In genomic region chr20:23628402-23629016, GRCh38 we compare ENCODE assay signal across 24 cellular contexts. TPM values are rescaled to one million over a fixed set of nuclear protein-coding genes. Genes with fewer than 3 reads are reported as not detected.
DNase-seq lines count a peak whose midpoint lies in the region; ATAC-seq, FAIRE-seq and TF ChIP-seq lines count a peak whose summit lies in the region.
"Had no signal": no experiment of that assay in that cellular context is flagged by ENCODE, and none has a peak within 500 bp of the region (broad histone marks: within the 10 kb centered on the region; RNA-seq: fewer than 3 reads in every experiment).

No MANE protein-coding gene starts in this region.

- H3K27me3 ChIP-seq in PC-9 (ENCODE audit: insufficient read depth, low read depth) (no peaks in the 10 kb centered on the region), esophagus (ENCODE audit: control insufficient read depth in 1 of 2, insufficient read depth in 2 of 2, low read length in 2 of 2) (no peaks in the 10 kb centered on the region), psoas muscle (ENCODE audit: insufficient read depth in 3 of 3, low read length in 2 of 3) (no peaks in the 10 kb centered on the region)

- TF ChIP-seq CTCF in A549 (IDR thresholded peaks at IDR 0.05) (no peak), PC-9 (conservative IDR thresholded peaks at IDR 0.05) (no peak), psoas muscle (IDR thresholded peaks at IDR 0.05) (no peak), GM13977 (IDR thresholded peaks at IDR 0.05; ENCODE audit: extremely low read depth, insufficient read depth, missing control alignments) (no peak)

- BruUV-seq in PC-9 (replicated peaks; lab: Mats Ljungman, UMichigan), result TSS peak; percentile 4

- TF ChIP-seq EP300 in A549 (IDR thresholded peaks at IDR 0.05), result no peak

- TF ChIP-seq POLR2A in A549 (IDR thresholded peaks at IDR 0.05; ENCODE audit: low read length), result no peak

- H3K9me2 ChIP-seq in PC-9 (ENCODE audit: insufficient read depth), result no peaks in the 10 kb centered on the region

- POLR2A ChIA-PET in A549 (lab: Yijun Ruan, JAX), result interaction anchor here (1.2 to 1.5 kb wide), 2 partner anchors 9 kb away, joined by 4 to 12 read pairs; partner anchors contain the start of gene CST3
- POLR2A ChIA-PET in PC-9 (lab: Charles Lee; ENCODE audit: unreplicated experiment), result interaction anchor here (1.3 kb wide), 1 partner anchor 9 kb away, joined by 3 read pairs; no protein-coding TSS in a partner anchor

- no peak overlapping the region for H2AFZ ChIP-seq in PC-9

- FAIRE-seq in A549 (lab: Jason Lieb, UNC), result no peak
- FAIRE-seq: kidney, urothelium cell line had no signal

- H3K36me3 ChIP-seq in PC-9 (ENCODE audit: low read depth) (no peaks in the 10 kb centered on the region), esophagus (ENCODE audit: control insufficient read depth in 2 of 2, insufficient read depth in 2 of 2, low read length in 1 of 2) (peaks cover 0 to 12% of the 10 kb centered on the region in 2 donors), psoas muscle (ENCODE audit: insufficient read depth in 1 of 2, low read depth in 1 of 2) (peaks cover 0 to 19% of the 10 kb centered on the region in 2 donors)

- DNase-seq in A549 (ENCODE audit: low read depth in 1 of 2, low spot score in 1 of 2) (no peak), PC-9 (no peak), psoas muscle (no peak), DMS153 treated with DMSO at 0.1 percent for 48 hours (lab: John Stamatoyannopoulos, UW; ENCODE audit: unreplicated experiment) (no peak), NCI-H774 (lab: John Stamatoyannopoulos, UW) (no peak), GM13977 (ENCODE audit: low spot score) (no peak), hippocampal formation (lab: John Stamatoyannopoulos, UW) (no peak)
- DNase-seq: activated CD4-positive, alpha-beta T cell treated with anti-CD3 and anti-CD28 coated beads, Interleukin-2, amount 10 ng/mL, durations not matched to agents 7 days and 5 days; CD4-positive, alpha-beta memory T cell; cortex of kidney; H9; kidney; NCI-H1092 treated with DMSO at 0.1 percent for 48 hours; NCI-H2029 treated with DMSO at 0.1 percent for 48 hours had no signal

- no peaks in the 10 kb centered on the region for H3K79me2 ChIP-seq in PC-9 (ENCODE audit: low read depth)

- H3K4me3 ChIP-seq in A549 (no peak overlapping the region), PC-9 (no peak overlapping the region), esophagus (ENCODE audit: low read depth in 1 of 2, low read length in 2 of 2) (no peak overlapping the region), psoas muscle (no peak overlapping the region)

- WGBS in A549 (ENCODE audit: missing lambda C conversion rate), result 87% methylated on average over 6 of the region's 6 CpGs
- 84 to 95% methylated on average over 6 of the region's 6 CpGs for WGBS in esophagus, 2 donors
- WGBS in psoas muscle, 3 donors, result 70 to 88% (median 74%) methylated on average over 6 of the region's 6 CpGs

- CTCF ChIA-PET in A549 (lab: Yijun Ruan, JAX) (interaction anchor here (0.6 to 1.0 kb wide), 3 partner anchors 22 to 187 kb away, joined by 3 to 6 read pairs (median 4); no protein-coding TSS in a partner anchor), PC-9 (lab: Charles Lee) (no interaction called here)

- in situ Hi-C loops in GM13977 (cut with MboI; ENCODE audit: low pct_unique_long_range_greater_than_20kb, low sequenced_read_pairs, unreplicated experiment), result no loop called here

- ATAC-seq in A549, result no peak; a peak in 1 of 6 replicates
- peak; percentile 51 to 72 (median 70) for ATAC-seq in psoas muscle
- ATAC-seq: Panc1 had no signal

- H3K9me3 ChIP-seq in A549 (0 out of 3 replicates have a peak, but pooled peaks cover 5% of the 10 kb centered on the region), PC-9 (ENCODE audit: insufficient read depth, low read depth) (peaks cover 3% of the 10 kb centered on the region; the same call in 1 of the 2 replicates), esophagus (ENCODE audit: control insufficient read depth in 2 of 2, insufficient read depth in 1 of 2, low read depth in 1 of 2, low read length in 1 of 2) (no peaks in the 10 kb centered on the region), psoas muscle (no peaks in the 10 kb centered on the region)

- no peaks in the 10 kb centered on the region for H4K20me1 ChIP-seq in PC-9 (ENCODE audit: insufficient read depth)

- H3K4me2 ChIP-seq in A549, result peak overlapping the region; percentile 36
- 0 out of 2 replicates have a peak overlapping the region, but pooled peaks have one; percentile 5 for H3K4me2 ChIP-seq in PC-9
- H3K4me2 ChIP-seq: KMS-11 had no signal

- TF ChIP-seq RAD21 in A549 (conservative IDR thresholded peaks at IDR 0.05 in 1 of 2, IDR thresholded peaks at IDR 0.05 in 1 of 2), result no peak

- H3F3A ChIP-seq in PC-9 (ENCODE audit: insufficient read depth, low read depth), result peaks cover 23% of the 10 kb centered on the region

- H3K4me1 ChIP-seq in A549 (peaks cover 32% of the 10 kb centered on the region), PC-9 (replicated peaks; ENCODE audit: insufficient read depth) (peaks cover 32% of the 10 kb centered on the region), esophagus (ENCODE audit: control insufficient read depth in 2 of 2, insufficient read depth in 2 of 2, low read length in 1 of 2) (peaks cover 6 to 15% of the 10 kb centered on the region in 2 donors), psoas muscle (peaks cover 26% of the 10 kb centered on the region)

- peak overlapping the region in 1 of 2 experiments; percentile 58; a peak in 3 of 6 replicates for H3K27ac ChIP-seq in A549
- H3K27ac ChIP-seq in PC-9, result peak overlapping the region; percentile 51
- H3K27ac ChIP-seq in esophagus (ENCODE audit: low read depth in 2 of 2, low read length in 1 of 2), result peak overlapping the region; percentile 25 to 48
- H3K27ac ChIP-seq in psoas muscle, result peak overlapping the region; percentile 56
- H3K27ac ChIP-seq: KMS-11, VCaP had no signal

- intact Hi-C loops in PC-9 (cut with micrococcal nuclease; ENCODE audit: unreplicated experiment), result loop anchor here (10.0 kb wide), 2 partner anchors 274 to 864 kb away; partner anchors contain the start of gene NXT1
- intact Hi-C loops in psoas muscle (cut with DNase I), result no loop called here

TF ChIP-seq in A549, 52 proteins besides CTCF, POLR2A, EP300 and RAD21:
- TF ChIP-seq ZC3H11A (IDR thresholded peaks at IDR 0.05) (no peak), NFE2L2 (conservative IDR thresholded peaks at IDR 0.05; ENCODE audit: low read length) (no peak), FOSL2 (IDR thresholded peaks at IDR 0.05) (no peak), FOSL2 (CRISPR knock-in tag; IDR thresholded peaks at IDR 0.05) (no peak), PHF8 (IDR thresholded peaks at IDR 0.05; ENCODE audit: borderline replicate concordance, low read depth) (no peak), MAZ (IDR thresholded peaks at IDR 0.05; ENCODE audit: borderline replicate concordance, low read depth, low read length) (no peak), CHD4 (IDR thresholded peaks at IDR 0.05; ENCODE audit: borderline replicate concordance) (no peak), KDM5A (IDR thresholded peaks at IDR 0.05) (no peak), SREBF2 (IDR thresholded peaks at IDR 0.05) (no peak), TP53 (CRISPR knock-in tag; IDR thresholded peaks at IDR 0.05) (no peak), HOXA7 (CRISPR knock-in tag; IDR thresholded peaks at IDR 0.05) (no peak), HOXB13 (CRISPR knock-in tag; IDR thresholded peaks at IDR 0.05; ENCODE audit: low read depth) (no peak), ZSCAN20 (CRISPR knock-in tag; IDR thresholded peaks at IDR 0.05) (no peak), CHD2 (IDR thresholded peaks at IDR 0.05; ENCODE audit: low read length, partially characterized antibody) (no peak), EHMT2 (IDR thresholded peaks at IDR 0.05; ENCODE audit: low read depth) (no peak)

RNA-seq across cellular contexts. Expression of gene CST3, which starts 9.2 kb away (rescaled TPM):
- polyA plus RNA-seq in A549 (2011; rRNA removed), result 136 and 179 TPM in 2 replicates
- 417 and 498 TPM in 2 replicates for polyA plus RNA-seq in A549 (2012; cell fraction: cytosol; rRNA removed)
- polyA plus RNA-seq in A549 (2012; cell fraction: nucleus; rRNA removed), result 319 and 414 TPM in 2 replicates
- 229 to 259 TPM (median 238 TPM) in 3 replicates for polyA plus RNA-seq in A549 (2017; fragmentation: RNase III; extraction: RNeasy Plus Mini Kit Qiagen cat#74134 plus additional on column Dnase treatment)
- polyA minus RNA-seq in A549 (2011; rRNA and poly(A)+ RNA removed), result 217 and 218 TPM in 2 replicates
- 262 and 355 TPM in 2 replicates for total RNA-seq in PC-9 (2021)
- polyA plus RNA-seq in esophagus, result 100 to 1,000 TPM; 262 to 448 TPM
- total RNA-seq in psoas muscle, result 100 to 1,000 TPM; 422 to 713 (median 508) TPM
- 100 to 1,000 TPM; 374 to 415 (median 394) TPM for polyA plus RNA-seq in psoas muscle

RNA-seq across cellular contexts. Expression of gene CST9, which starts 22.8 kb away (rescaled TPM):
- not detected in 2 replicates for polyA plus RNA-seq in A549 (2011; rRNA removed)
- polyA plus RNA-seq in A549 (2012; cell fraction: cytosol; rRNA removed), result not detected in 2 replicates
- polyA plus RNA-seq in A549 (2012; cell fraction: nucleus; rRNA removed), result not detected in 2 replicates
- polyA plus RNA-seq in A549 (2017; fragmentation: RNase III; extraction: RNeasy Plus Mini Kit Qiagen cat#74134 plus additional on column Dnase treatment), result not detected in 3 replicates
- not detected in 2 replicates for polyA minus RNA-seq in A549 (2011; rRNA and poly(A)+ RNA removed)
- total RNA-seq in PC-9 (2021), result not detected in 2 replicates
- under 1 TPM in 1 of 2 donors, not detected in 1; 0.04 TPM for polyA plus RNA-seq in esophagus
- total RNA-seq in psoas muscle, result not detected
- not detected for polyA plus RNA-seq in psoas muscle
- total RNA-seq: activated CD4-positive, alpha-beta T cell treated with anti-CD3 and anti-CD28 coated beads, Interleukin-2, amount 10 ng/mL, durations not matched to agents 7 days and 5 days; CD4-positive, alpha-beta memory T cell; H9; HT-29; kidney; progenitor cell of endocrine pancreas; SK-MEL-5 had no signal
- polyA plus RNA-seq: AG04450; CD4-positive, alpha-beta memory T cell; neural cell had no signal

Comparison
In these comparisons a context has a peak if more than half of its experiments do, and no peak if none do; other contexts are left out.
1. ATAC-seq: peak in psoas muscle (4 of 4); none in A549 (0 of 2).